26 cellular contexts compared by ENCODE assay signal in the genomic region with DNA sequence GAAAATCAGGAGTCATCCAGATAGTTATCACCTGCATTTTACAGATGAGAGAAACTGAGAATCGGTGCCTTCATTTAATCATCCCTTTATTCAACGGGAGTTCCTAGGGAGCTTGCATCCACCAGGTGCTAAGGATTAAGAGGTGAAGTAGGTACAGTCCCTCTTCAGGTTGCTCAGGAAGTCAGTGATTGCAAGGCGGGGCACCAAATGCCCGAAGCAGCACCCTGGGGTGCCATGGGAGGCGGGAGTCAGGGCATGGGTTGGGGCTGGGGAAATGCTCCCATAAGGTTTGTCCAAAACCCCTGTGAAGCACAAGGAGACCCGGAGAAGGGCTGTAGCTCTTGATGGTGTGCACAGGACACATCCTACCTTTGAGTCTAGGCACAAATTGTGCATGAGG.
DNase-seq lines count a peak whose midpoint lies in the region; ATAC-seq and TF ChIP-seq lines count a peak whose summit lies in the region.
"Had no signal": no experiment of that assay in that cellular context is flagged by ENCODE, and none has a peak within 500 bp of the region (broad histone marks: within the 10 kb centered on the region; RNA-seq: fewer than 3 reads in every experiment).

No MANE protein-coding gene starts in this region.

- no peaks in the 10 kb centered on the region for H3K9me3 Mint-ChIP-seq in osteocyte (ENCODE audit: unreplicated experiment)
- H3K9me3 Mint-ChIP-seq: activated CD4-positive, alpha-beta T cell treated with anti-CD3 and anti-CD28 coated beads, Interleukin-2, amount 10 ng/mL, durations not matched to agents 24 days and 14 days; stimulated activated naive CD8-positive, alpha-beta T cell treated with anti-CD3 and anti-CD28 coated beads, Interleukin-15, Interleukin-2, amounts not matched to agents 100 ng/mL and 50 ng/mL, for 24 hours had no signal

- no peaks in the 10 kb centered on the region for H3K4me1 Mint-ChIP-seq in osteocyte (ENCODE audit: unreplicated experiment)
- H3K4me1 Mint-ChIP-seq: activated CD4-positive, alpha-beta T cell treated with anti-CD3 and anti-CD28 coated beads, Interleukin-2, amount 10 ng/mL, durations not matched to agents 24 days and 14 days had no signal

- peaks cover 16% of the 10 kb centered on the region for H3K4me1 ChIP-seq in mucosa of descending colon (ENCODE audit: low read depth)
- peaks cover 4 to 24% (median 18%) of the 10 kb centered on the region in 4 donors for H3K4me1 ChIP-seq in upper lobe of left lung
- H3K4me1 ChIP-seq: adrenal gland had no signal

- intact Hi-C loops in mucosa of descending colon (cut with DNase I, micrococcal nuclease), result no loop called here

- no peak for TF ChIP-seq CTCF in VCaP (conservative IDR thresholded peaks at IDR 0.05)
- no peak for TF ChIP-seq CTCF in mucosa of descending colon (IDR thresholded peaks at IDR 0.05)
- no peak for TF ChIP-seq CTCF in upper lobe of left lung (IDR thresholded peaks at IDR 0.05)
- no peak for TF ChIP-seq CTCF in osteocyte (IDR thresholded peaks at IDR 0.05)

- H3K36me3 ChIP-seq in mucosa of descending colon (ENCODE audit: low read depth), result no peaks in the 10 kb centered on the region
- no peaks in the 10 kb centered on the region for H3K36me3 ChIP-seq in upper lobe of left lung
- H3K36me3 ChIP-seq: adrenal gland; BLaER1 treated with 17β-estradiol and CSF1 and Interleukin-3, amounts not matched to agents 10 nM and 100 nM had no signal

- DNase-seq in NCI-H748 (lab: John Stamatoyannopoulos, UW; ENCODE audit: unreplicated experiment) (peak; percentile 48), NCI-H748 treated with DMSO at 0.1 percent for 48 hours (lab: John Stamatoyannopoulos, UW) (no peak), mucosa of descending colon (peak in 1 of 3 donors; percentile 61), upper lobe of left lung (no peak), osteocyte (ENCODE audit: extremely low spot score, unreplicated experiment) (no peak), COLO668 (lab: John Stamatoyannopoulos, UW; ENCODE audit: unreplicated experiment) (no peak)
- DNase-seq in activated CD4-positive, CD25-positive, alpha-beta regulatory T cell treated with anti-CD3 and anti-CD28 coated beads, Interleukin-2, amount 50 U/mL, for 72 hours, result no peak
- DNase-seq: activated CD4-positive, alpha-beta T cell treated with anti-CD3 and anti-CD28 coated beads, Interleukin-2, amount 10 ng/mL, durations not matched to agents 24 days and 14 days; activated naive CD4-positive, alpha-beta T cell treated with Interleukin-2 at 50 U/mL for 16 hours; activated T-cell treated with anti-CD3 and anti-CD28 coated beads, Interleukin-2, amount 50 U/mL, for 48 hours; HCEC 1CT; IMR-90; mesenchymal stem cell; naive thymus-derived CD4-positive, alpha-beta T cell; NCI-H1092 treated with DMSO at 0.1 percent for 48 hours; NCI-H2081 treated with DMSO at 0.1 percent for 48 hours; NCI-H446 treated with DMSO at 0.1 percent for 48 hours; NK-92 treated with Interleukin-12 subunit alpha and Interleukin-12 subunit beta, amount 100 ng/mL, for 24 hours; PC-3; SHP77 treated with DMSO at 0.1 percent for 48 hours had no signal

- H3K27me3 ChIP-seq in upper lobe of left lung, result no peaks in the 10 kb centered on the region
- H3K27me3 ChIP-seq: adrenal gland; BLaER1 treated with 17β-estradiol and CSF1 and Interleukin-3, amounts not matched to agents 10 nM and 100 nM; body of pancreas had no signal

- H3K4me3 ChIP-seq in mucosa of descending colon (no peak overlapping the region), upper lobe of left lung (peak overlapping the region in 1 of 4 donors; percentile 26)
- H3K4me3 ChIP-seq: adrenal gland, body of pancreas had no signal

- H3K27ac Mint-ChIP-seq in osteocyte (ENCODE audit: unreplicated experiment), result no peak overlapping the region
- H3K27ac Mint-ChIP-seq: activated CD4-positive, alpha-beta T cell treated with anti-CD3 and anti-CD28 coated beads, Interleukin-2, amount 10 ng/mL, durations not matched to agents 24 days and 14 days; naive thymus-derived CD4-positive, alpha-beta T cell; stimulated activated naive CD8-positive, alpha-beta T cell treated with anti-CD3 and anti-CD28 coated beads, Interleukin-15, Interleukin-2, amounts not matched to agents 100 ng/mL and 50 ng/mL, for 24 hours had no signal

- peak overlapping the region; percentile 84 for H3K27ac ChIP-seq in VCaP
- peak overlapping the region; percentile 74 to 86 (median 85) for H3K27ac ChIP-seq in upper lobe of left lung
- H3K27ac ChIP-seq: epithelial cell of prostate had no signal

- peaks cover 12% of the 10 kb centered on the region for H3K27me3 Mint-ChIP-seq in osteocyte (ENCODE audit: unreplicated experiment)
- H3K27me3 Mint-ChIP-seq: stimulated activated naive CD8-positive, alpha-beta T cell treated with anti-CD3 and anti-CD28 coated beads, Interleukin-15, Interleukin-2, amounts not matched to agents 100 ng/mL and 50 ng/mL, for 24 hours had no signal

- H3K36me3 Mint-ChIP-seq in osteocyte (ENCODE audit: unreplicated experiment), result no peaks in the 10 kb centered on the region
- H3K36me3 Mint-ChIP-seq: naive thymus-derived CD4-positive, alpha-beta T cell had no signal

- H3K9me3 ChIP-seq in mucosa of descending colon (no peaks in the 10 kb centered on the region), upper lobe of left lung (no peaks in the 10 kb centered on the region)
- H3K9me3 ChIP-seq: adrenal gland; BLaER1 treated with 17β-estradiol and CSF1 and Interleukin-3, amounts not matched to agents 10 nM and 100 nM; body of pancreas had no signal

- no peak for TF ChIP-seq POLR2A in upper lobe of left lung (IDR thresholded peaks at IDR 0.05)

- no peak overlapping the region for H3K4me3 Mint-ChIP-seq in osteocyte (ENCODE audit: unreplicated experiment)
- H3K4me3 Mint-ChIP-seq: naive thymus-derived CD4-positive, alpha-beta T cell; stimulated activated naive CD8-positive, alpha-beta T cell treated with anti-CD3 and anti-CD28 coated beads, Interleukin-15, Interleukin-2, amounts not matched to agents 100 ng/mL and 50 ng/mL, for 24 hours had no signal

- TF ChIP-seq EP300 in upper lobe of left lung (IDR thresholded peaks at IDR 0.05), result no peak

- 75 to 87% methylated on average over 6 of the region's 6 CpGs for WGBS in upper lobe of left lung, 2 donors

- ATAC-seq in mucosa of descending colon (peak; percentile 26), upper lobe of left lung (ENCODE audit: low FRiP score in 2 of 2) (no peak)
- ATAC-seq: naive thymus-derived CD4-positive, alpha-beta T cell; PC-3 had no signal
